8 cellular contexts compared by ENCODE assay signal in the genomic region with DNA sequence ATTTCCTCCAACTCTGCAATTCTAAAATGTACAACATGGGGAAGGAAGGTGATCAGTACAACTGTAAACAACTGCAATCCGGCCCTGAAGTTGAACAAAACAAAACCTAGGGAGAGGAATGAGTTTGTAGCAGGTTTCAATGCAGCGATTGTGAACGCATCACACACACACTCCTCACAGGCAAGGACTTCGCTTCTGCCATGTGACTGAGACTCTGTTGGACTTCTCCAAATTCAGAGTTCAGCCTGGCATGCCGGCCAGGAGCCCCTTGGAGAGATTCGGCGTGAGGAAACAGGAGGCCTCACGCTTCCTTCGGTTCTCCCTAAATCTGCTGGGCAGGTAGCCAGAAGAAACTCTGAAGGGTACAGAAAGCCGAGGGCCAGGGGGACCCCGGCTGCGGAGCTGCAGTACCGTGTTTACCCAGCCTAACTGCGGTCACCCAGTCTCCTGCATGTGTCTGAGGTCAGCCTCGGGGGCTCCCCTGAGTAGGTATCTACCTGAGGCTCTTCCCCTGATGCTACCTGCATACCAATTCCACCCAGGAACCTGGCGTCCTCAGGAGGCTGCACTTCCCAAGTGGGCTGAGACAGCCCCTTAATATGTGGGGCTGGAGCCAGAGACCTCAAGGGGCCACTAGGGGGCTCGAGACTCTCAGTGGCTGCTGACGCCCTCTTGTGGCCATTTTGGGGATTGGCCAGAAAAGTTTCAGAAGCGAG. TPM values are rescaled to one million over a fixed set of nuclear protein-coding genes. Genes with fewer than 3 reads are reported as not detected.
DNase-seq lines count a peak whose midpoint lies in the region; ATAC-seq and TF ChIP-seq lines count a peak whose summit lies in the region.

No MANE protein-coding gene starts in this region.

- H3K27ac Mint-ChIP-seq in activated B cell treated with CpG ODN at 0.5 μM for 24 hours: peak overlapping the region; percentile 57

- ATAC-seq in HG02943 (IDR thresholded peaks at IDR 0.05; ENCODE audit: low read depth, unreplicated experiment) (peak; percentile 48), activated B cell treated with CpG ODN at 0.5 μM for 24 hours (ENCODE audit: low read depth) (peak; percentile 59), HG03520 (IDR thresholded peaks at IDR 0.05; ENCODE audit: unreplicated experiment) (no peak)

- no peaks in the 10 kb centered on the region for H3K27me3 Mint-ChIP-seq in activated B cell treated with CpG ODN at 0.5 μM for 24 hours

- POLR2A ChIA-PET in activated B cell treated with CpG ODN at 0.5 μM for 24 hours (lab: Charles Lee): no interaction called here

- peak overlapping the region; percentile 69 for H3K4me3 Mint-ChIP-seq in activated B cell treated with CpG ODN at 0.5 μM for 24 hours

- intact Hi-C loops in activated B cell treated with CpG ODN at 0.5 μM for 24 hours (cut with micrococcal nuclease): loop anchor here (1.0 to 10.0 kb wide), 7 partner anchors 29 to 744 kb away; partner anchors contain the start of genes ANP32E, ARNT, CTSS and PRUNE1

- DNase-seq in Daoy (ENCODE audit: low read depth): peak; percentile 84
- peak; percentile 82 for DNase-seq in NCI-H2227 treated with DMSO at 0.1 percent for 48 hours (lab: John Stamatoyannopoulos, UW)
- DNase-seq in activated B cell treated with CpG ODN at 0.5 μM for 24 hours: peak; percentile 72
- peak in 58 of 61 donors; percentile 26 to 92 (median 67) for DNase-seq in caudate nucleus (lab: John Stamatoyannopoulos, UW)
- DNase-seq in kidney tubule cell (ENCODE audit: low spot score): peak; percentile 89
- peak; percentile 77 to 85 for DNase-seq in stimulated activated CD4-positive, alpha-beta T cell treated with anti-CD3 and anti-CD28 coated beads, Interleukin-1b, Interleukin-23, amount 100 ng/mL, for 1 hour (ENCODE audit: low read depth in 2 of 2)

- H3K27ac ChIP-seq in caudate nucleus (ENCODE audit: low read depth, low read length): peak overlapping the region; percentile 39

- CTCF ChIA-PET in activated B cell treated with CpG ODN at 0.5 μM for 24 hours (lab: Charles Lee): interaction anchor here (1.0 to 3.1 kb wide), 5 partner anchors 16 to 416 kb away, joined by 3 to 12 read pairs (median 7); partner anchors contain the start of genes GOLPH3L, MINDY1 and TNFAIP8L2

- H3K36me3 Mint-ChIP-seq in activated B cell treated with CpG ODN at 0.5 μM for 24 hours (ENCODE audit: low read depth): no peaks in the 10 kb centered on the region

- TF ChIP-seq CTCF in activated B cell treated with CpG ODN at 0.5 μM for 24 hours (IDR thresholded peaks at IDR 0.05): peak; percentile 100

- H3K4me1 Mint-ChIP-seq in activated B cell treated with CpG ODN at 0.5 μM for 24 hours: peaks cover 35% of the 10 kb centered on the region

- H3K9me3 Mint-ChIP-seq in activated B cell treated with CpG ODN at 0.5 μM for 24 hours: no peaks in the 10 kb centered on the region

RNA-seq across cellular contexts. Expression of gene ANXA9, which starts 2.9 kb away (rescaled TPM):
- total RNA-seq in Daoy (2014; rRNA removed; shearing (Covaris generic)): 0.24 TPM in 1 of 2 replicates, not detected in the other
- not detected in 2 replicates for total RNA-seq in activated B cell treated with CpG ODN at 0.5 μM for 24 hours

RNA-seq across cellular contexts. Expression of gene CERS2, which starts 4.5 kb away (rescaled TPM):
- 74.1 and 105 TPM in 2 replicates for total RNA-seq in Daoy (2014; rRNA removed; shearing (Covaris generic))
- total RNA-seq in activated B cell treated with CpG ODN at 0.5 μM for 24 hours: 95.5 and 106 TPM in 2 replicates

RNA-seq across cellular contexts. Expression of gene MINDY1, which starts 27.5 kb away (rescaled TPM):
- total RNA-seq in Daoy (2014; rRNA removed; shearing (Covaris generic)): 6.6 and 12.1 TPM in 2 replicates
- total RNA-seq in activated B cell treated with CpG ODN at 0.5 μM for 24 hours: 8.9 and 10.7 TPM in 2 replicates

RNA-seq across cellular contexts. Expression of gene PRUNE1, which starts 29.1 kb away (rescaled TPM):
- total RNA-seq in Daoy (2014; rRNA removed; shearing (Covaris generic)): 17.4 and 21.3 TPM in 2 replicates
- 12.9 and 14.2 TPM in 2 replicates for total RNA-seq in activated B cell treated with CpG ODN at 0.5 μM for 24 hours

RNA-seq across cellular contexts. Expression of gene SETDB1, which starts 53.0 kb away (rescaled TPM):
- total RNA-seq in Daoy (2014; rRNA removed; shearing (Covaris generic)): 37.5 and 60.8 TPM in 2 replicates
- 101 and 105 TPM in 2 replicates for total RNA-seq in activated B cell treated with CpG ODN at 0.5 μM for 24 hours
